ENCODE assay signal across 8 cellular contexts in the genomic region with DNA sequence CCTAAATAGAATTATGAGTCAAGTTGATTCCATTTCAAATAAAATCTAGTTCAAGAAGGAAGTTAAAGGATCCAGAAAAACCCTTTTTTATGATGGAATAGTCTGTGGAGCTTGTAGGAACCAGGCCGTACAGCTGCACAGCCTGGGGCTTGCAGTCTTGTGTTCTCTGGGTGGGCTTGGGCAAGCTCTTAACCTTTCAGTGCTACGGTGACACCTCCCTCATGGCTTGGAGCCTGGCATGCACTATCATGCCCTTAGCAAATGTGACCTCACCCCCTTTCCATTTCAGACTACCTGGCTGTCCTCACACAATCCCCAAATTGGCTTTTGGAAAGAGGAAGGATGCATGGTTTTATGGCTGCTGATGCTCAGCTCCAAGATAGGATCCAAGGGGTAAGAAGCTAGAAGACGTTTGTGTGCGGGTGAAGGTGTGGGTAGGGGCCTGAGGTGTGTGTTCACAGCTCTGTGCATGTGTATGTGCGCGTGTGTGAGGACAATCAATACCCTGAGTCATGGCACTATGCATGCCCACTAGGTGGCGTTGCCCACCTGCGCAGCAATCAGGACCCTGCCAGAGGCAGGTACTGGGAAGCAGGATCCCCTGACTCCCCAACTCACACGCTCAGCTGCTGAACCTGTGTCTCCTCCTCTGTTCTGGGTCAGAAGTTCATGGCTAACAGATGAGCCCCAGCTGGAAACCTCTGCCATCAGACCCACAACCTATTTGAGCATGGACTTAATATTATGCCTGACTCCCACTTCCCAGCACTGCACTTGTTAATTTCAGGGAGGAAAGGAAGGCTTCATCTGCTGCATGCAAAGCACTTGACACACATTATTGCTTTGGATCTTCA.
DNase-seq lines count a peak whose midpoint lies in the region; ATAC-seq and TF ChIP-seq lines count a peak whose summit lies in the region.

No MANE protein-coding gene starts in this region.

- peaks cover 0 to 2% (median 0%) of the 10 kb centered on the region in 45 donors for H3K27me3 ChIP-seq in dorsolateral prefrontal cortex

- ATAC-seq in GM21723 (IDR thresholded peaks at IDR 0.05; ENCODE audit: unreplicated experiment): peak; percentile 73

- no peak overlapping the region for H3K27ac ChIP-seq in dorsolateral prefrontal cortex

- intact Hi-C loops in dorsolateral prefrontal cortex (cut with DNase I): loop anchor here in 1 of 2 donors (2.0 kb wide), 1 partner anchor 286 kb away; no protein-coding TSS in a partner anchor

- TF ChIP-seq CTCF in dorsolateral prefrontal cortex (IDR thresholded peaks at IDR 0.05 in 54 of 56, conservative IDR thresholded peaks at IDR 0.05 in 2 of 56; ENCODE audit: low read depth in 1 of 56, partially characterized antibody in 56 of 56): peak; percentile 41 to 89 (median 78)

- no peak overlapping the region for H3K4me3 ChIP-seq in dorsolateral prefrontal cortex

- DNase-seq in D341Med (ENCODE audit: low spot score) (peak; percentile 88), NCI-H2171 (lab: John Stamatoyannopoulos, UW) (peak; percentile 27), dorsolateral prefrontal cortex (peak; percentile 57 to 86 (median 78)), lung microvascular endothelial cell (ENCODE audit: low read depth in 2 of 2) (peak; percentile 52 to 75), NCI-H446 treated with DMSO at 0.1 percent for 48 hours (lab: John Stamatoyannopoulos, UW) (no peak)
- peak; percentile 73 to 76 for DNase-seq in activated CD4-positive, alpha-beta T cell treated with anti-CD3 and anti-CD28 coated beads, Interleukin-2, amount 50 U/mL, for 48 hours
- peak; percentile 31 for DNase-seq in stimulated activated CD8-positive, alpha-beta memory T cell treated with anti-CD3 and anti-CD28 coated beads, Interleukin-15, amount 100 ng/mL, for 24 hours (ENCODE audit: low read depth)
